ENCODE assay signal across 9 cellular contexts in genomic region chr11:108224366-108224765, GRCh38. TPM values are rescaled to one million over a fixed set of nuclear protein-coding genes. Genes with fewer than 3 reads are reported as not detected.
DNase-seq lines count a peak whose midpoint lies in the region; ATAC-seq, FAIRE-seq and TF ChIP-seq lines count a peak whose summit lies in the region.
"Had no signal": no experiment of that assay in that cellular context is flagged by ENCODE, and none has a peak within 500 bp of the region (broad histone marks: within the 10 kb centered on the region; RNA-seq: fewer than 3 reads in every experiment).

No MANE protein-coding gene starts in this region.

- WGBS in SK-N-SH (ENCODE audit: low lambda C conversion rate) = 55% methylated on average over 4 of the region's 4 CpGs
- 38% methylated on average over 4 of the region's 4 CpGs for WGBS in HepG2 (ENCODE audit: low lambda C conversion rate)
- WGBS in tibial nerve, 2 donors = 45 to 63% methylated on average over 4 of the region's 4 CpGs

- no peak for TF ChIP-seq POLR2A in HepG2 (IDR thresholded peaks at IDR 0.05; ENCODE audit: insufficient read depth in 1 of 2, low read depth in 2 of 2, low read length in 2 of 2)
- TF ChIP-seq POLR2A in tibial nerve (IDR thresholded peaks at IDR 0.05) = no peak

- TF ChIP-seq RAD21 in SK-N-SH (IDR thresholded peaks at IDR 0.05; ENCODE audit: low read length) = no peak
- TF ChIP-seq RAD21 in HepG2 (CRISPR knock-in tag; IDR thresholded peaks at IDR 0.05) = no peak

- H3F3A ChIP-seq in SK-N-SH (replicated peaks; ENCODE audit: insufficient read depth) = peaks cover 12% of the 10 kb centered on the region

- DNase-seq in SK-N-SH = no peak
- no peak for DNase-seq in ascending aorta (ENCODE audit: low spot score in 2 of 2)
- DNase-seq in HepG2 (ENCODE audit: low spot score) = no peak
- no peak for DNase-seq in tibial nerve (ENCODE audit: low spot score in 2 of 2)
- no peak for DNase-seq in NCI-H226
- DNase-seq in RPMI8226 = no peak

- H4K20me1 ChIP-seq in SK-N-SH (ENCODE audit: insufficient read depth) (no peaks in the 10 kb centered on the region), HepG2 (ENCODE audit: insufficient read depth, low read length) (no peaks in the 10 kb centered on the region)

- intact Hi-C loops in ascending aorta (cut with DNase I) = loop anchor here (10.0 kb wide), 2 partner anchors 380 to 1870 kb away; partner anchors contain the start of gene ZC3H12C
- intact Hi-C loops in HepG2 (cut with micrococcal nuclease; ENCODE audit: unreplicated experiment) = loop anchor here (5.0 kb wide), 2 partner anchors 102 to 423 kb away; partner anchors contain the start of gene ACAT1

- H3K9ac ChIP-seq in SK-N-SH (peak overlapping the region; percentile 72), HepG2 (ENCODE audit: insufficient read depth, low read depth, low read length) (peak overlapping the region; percentile 85)

- H3K9me2 ChIP-seq in SK-N-SH = no peaks in the 10 kb centered on the region

- H3K4me1 ChIP-seq in SK-N-SH (ENCODE audit: control insufficient read depth in 1 of 2, insufficient read depth in 2 of 2, low read depth in 1 of 2, low read length in 1 of 2) (peaks cover 10 to 34% of the 10 kb centered on the region in 2 experiments; a peak in 3 of 4 replicates), ascending aorta (peaks cover 0 to 13% of the 10 kb centered on the region in 2 donors), HepG2 (ENCODE audit: insufficient read depth, low read length) (peaks cover 45% of the 10 kb centered on the region), tibial nerve (peaks cover 3 to 56% (median 8%) of the 10 kb centered on the region in 4 donors)

- no peaks in the 10 kb centered on the region for H3K9me3 ChIP-seq in SK-N-SH
- no peaks in the 10 kb centered on the region for H3K9me3 ChIP-seq in ascending aorta
- no peaks in the 10 kb centered on the region for H3K9me3 ChIP-seq in HepG2 (ENCODE audit: low read length)
- no peaks in the 10 kb centered on the region for H3K9me3 ChIP-seq in tibial nerve

- TF ChIP-seq EP300 in SK-N-SH (IDR thresholded peaks at IDR 0.05; ENCODE audit: borderline replicate concordance in 1 of 2, low read depth in 1 of 2, low read length in 1 of 2) (no peak), HepG2 (IDR thresholded peaks at IDR 0.05; ENCODE audit: low read depth in 2 of 2, low read length in 2 of 2) (no peak), HepG2 (CRISPR knock-in tag; IDR thresholded peaks at IDR 0.05; ENCODE audit: borderline replicate concordance) (no peak), tibial nerve (IDR thresholded peaks at IDR 0.05) (no peak)

- H3K4me2 ChIP-seq in SK-N-SH (peak overlapping the region; percentile 86), HepG2 (ENCODE audit: low read depth, low read length) (peak overlapping the region; percentile 89)

- no peak for FAIRE-seq in HepG2 (lab: Jason Lieb, UNC)
- FAIRE-seq: bronchial epithelial cell had no signal

- CTCF ChIA-PET in SK-N-SH (lab: Yijun Ruan, JAX) = interaction anchor here (0.6 to 2.1 kb wide), 3 partner anchors 15 to 1330 kb away, joined by 3 to 5 read pairs (median 4); no protein-coding TSS in a partner anchor
- CTCF ChIA-PET in HepG2 (lab: Yijun Ruan, JAX; ENCODE audit: low intra/inter-chr PET ratio, low total read pairs) = no interaction called here

- H2AFZ ChIP-seq in SK-N-SH (ENCODE audit: low read depth) = peak overlapping the region; percentile 86; the same call in 1 of the 2 replicates
- H2AFZ ChIP-seq in HepG2 (ENCODE audit: low read length) = no peak overlapping the region

- H3K27me3 ChIP-seq in SK-N-SH (ENCODE audit: insufficient read depth) (no peaks in the 10 kb centered on the region), ascending aorta (no peaks in the 10 kb centered on the region), HepG2 (ENCODE audit: control insufficient read depth in 1 of 2, insufficient read depth in 2 of 2, low read length in 2 of 2) (peaks cover 0 to 2% of the 10 kb centered on the region in 2 experiments; a peak in 1 of 5 replicates), tibial nerve (no peaks in the 10 kb centered on the region)

- in situ Hi-C loops in HepG2 (cut with HindIII; ENCODE audit: extremely low pct_ligation_motif_present, low pct_unique_long_range_greater_than_20kb) = no loop called here

- H3K4me3 ChIP-seq in SK-N-SH (ENCODE audit: low read depth in 2 of 2, low read length in 1 of 2) (peak overlapping the region; percentile 80 to 97), ascending aorta (peak overlapping the region; percentile 74 to 80), HepG2 (replicated peaks in 1 of 3; ENCODE audit: insufficient read depth in 1 of 3, low read depth in 2 of 3, low read length in 3 of 3) (peak overlapping the region; percentile 79 to 91 (median 86); a peak in 5 of 6 replicates), tibial nerve (peak overlapping the region; percentile 17 to 80 (median 66))

- POLR2A ChIA-PET in SK-N-SH (lab: Yijun Ruan, JAX) = no interaction called here
- POLR2A ChIA-PET in HepG2 (lab: Yijun Ruan, JAX) = interaction anchor here (5.7 kb wide), 1 partner anchor 9 kb away, joined by 56 read pairs; no protein-coding TSS in a partner anchor

- H3K27ac ChIP-seq in SK-N-SH (ENCODE audit: low read depth in 2 of 2, low read length in 1 of 2) (peak overlapping the region; percentile 85 to 96; a peak in 3 of 4 replicates), ascending aorta (peak overlapping the region; percentile 92 to 93), HepG2 (ENCODE audit: extremely low read length, insufficient read depth, low read length) (peak overlapping the region; percentile 94), tibial nerve (peak overlapping the region; percentile 84 to 95 (median 92))

- H3K79me2 ChIP-seq in SK-N-SH (ENCODE audit: insufficient read depth) = peaks cover 74% of the 10 kb centered on the region
- H3K79me2 ChIP-seq in HepG2 (ENCODE audit: insufficient read depth, low read length) = peaks cover 70% of the 10 kb centered on the region

- TF ChIP-seq CTCF in SK-N-SH (IDR thresholded peaks at IDR 0.05) (no peak), ascending aorta (IDR thresholded peaks at IDR 0.05) (no peak), HepG2 (CRISPR knock-in tag; IDR thresholded peaks at IDR 0.05) (no peak), tibial nerve (IDR thresholded peaks at IDR 0.05) (no peak)

- BruUV-seq in HepG2 (replicated peaks; lab: Mats Ljungman, UMichigan) = no TSS peak

- H3K36me3 ChIP-seq in SK-N-SH (replicated peaks in 1 of 2; ENCODE audit: control insufficient read depth in 1 of 2, insufficient read depth in 2 of 2, low read length in 1 of 2) = peaks cover 19 to 21% of the 10 kb centered on the region in 2 experiments
- H3K36me3 ChIP-seq in ascending aorta = peaks cover 6 to 10% of the 10 kb centered on the region in 2 donors
- peaks cover 0 to 10% of the 10 kb centered on the region in 2 experiments; a peak in 3 of 5 replicates for H3K36me3 ChIP-seq in HepG2 (replicated peaks in 1 of 2; ENCODE audit: control insufficient read depth in 1 of 2, insufficient read depth in 2 of 2, low read length in 2 of 2)
- H3K36me3 ChIP-seq in tibial nerve = peaks cover 0 to 15% (median 0%) of the 10 kb centered on the region in 3 donors

- ATAC-seq in SK-N-SH treated with all-trans-retinoic acid at 6 μM for 48 hours = no peak
- ATAC-seq in HepG2 = no peak
- ATAC-seq in HG03039 (IDR thresholded peaks at IDR 0.05; ENCODE audit: unreplicated experiment) = no peak

RNA-seq across cellular contexts. Expression of gene ATM, which starts 1.5 kb away (rescaled TPM):
- polyA plus RNA-seq in SK-N-SH (2012; rRNA removed) (14.1 and 20.4 TPM in 2 replicates), HepG2 (2011; rRNA removed) (39.5 and 40.0 TPM in 2 replicates)
- 17.3 and 22.7 TPM in 2 replicates for polyA plus RNA-seq in SK-N-SH (2012; cell fraction: cytosol; rRNA removed)
- 24.4 and 55.9 TPM in 2 replicates for polyA plus RNA-seq in SK-N-SH (2012; cell fraction: nucleus; rRNA removed)
- total RNA-seq in ascending aorta (16.0 TPM), HepG2 (2016; rRNA removed; fragmentation: Illumina TruSeq; extraction: Trizol) (61.1 and 71.6 TPM in 2 replicates), tibial nerve (100 to 1,000 TPM; 107 to 120 (median 109) TPM)
- 43.6 and 66.5 TPM in 2 replicates for total RNA-seq in HepG2 (2016; cell fraction: cytosol; rRNA removed; fragmentation: Illumina TruSeq; extraction: Trizol; ENCODE audit: low read depth)
- 64.7 and 69.5 TPM in 2 replicates for total RNA-seq in HepG2 (2016; cell fraction: insoluble cytoplasmic fraction; rRNA removed; fragmentation: Illumina TruSeq; extraction: Trizol)
- total RNA-seq in HepG2 (2016; cell fraction: membrane; rRNA removed; fragmentation: Illumina TruSeq; extraction: Trizol) = 41.9 and 47.7 TPM in 2 replicates
- total RNA-seq in HepG2 (2016; cell fraction: nucleus; rRNA removed; fragmentation: Illumina TruSeq; extraction: Trizol) = 142 and 164 TPM in 2 replicates
- 11.0 and 21.3 TPM in 2 replicates for polyA plus RNA-seq in HepG2 (2011; cell fraction: cytosol; rRNA removed)
- polyA plus RNA-seq in HepG2 (2011; cell fraction: nucleus; rRNA removed) = 67.8 and 83.9 TPM in 2 replicates
- 24.1 and 34.9 TPM in 2 replicates for polyA plus RNA-seq in HepG2 (2012)
- 2.1 and 2.6 TPM in 2 replicates for polyA plus RNA-seq in HepG2 (2016; cell fraction: cytosol; fragmentation: Illumina TruSeq; extraction: Trizol; ENCODE audit: low read depth)
- 35.5 and 37.3 TPM in 2 replicates for polyA plus RNA-seq in HepG2 (2016; cell fraction: insoluble cytoplasmic fraction; fragmentation: Illumina TruSeq; extraction: Trizol; ENCODE audit: low read depth)
- 4.3 and 5.2 TPM in 2 replicates for polyA plus RNA-seq in HepG2 (2016; cell fraction: membrane; fragmentation: Illumina TruSeq; extraction: Trizol; ENCODE audit: low read depth)
- 118 and 119 TPM in 2 replicates for polyA plus RNA-seq in HepG2 (2016; cell fraction: nucleus; fragmentation: Illumina TruSeq; extraction: Trizol; ENCODE audit: insufficient read depth, low read depth)
- polyA minus RNA-seq in HepG2 (2011; rRNA and poly(A)+ RNA removed; ENCODE audit: low replicate concordance) = 51.6 and 65.8 TPM in 2 replicates
- polyA minus RNA-seq in HepG2 (2011; cell fraction: cytosol; rRNA and poly(A)+ RNA removed) = 24.1 and 39.3 TPM in 2 replicates
- polyA minus RNA-seq in HepG2 (2011; cell fraction: nucleus; rRNA and poly(A)+ RNA removed) = 500 and 521 TPM in 2 replicates

RNA-seq across cellular contexts. Expression of gene NPAT, which starts 1.9 kb away (rescaled TPM):
- polyA plus RNA-seq in SK-N-SH (2012; rRNA removed) = 2.1 and 3.0 TPM in 2 replicates
- polyA plus RNA-seq in SK-N-SH (2012; cell fraction: cytosol; rRNA removed) = 3.0 and 3.2 TPM in 2 replicates
- 2.3 and 4.5 TPM in 2 replicates for polyA plus RNA-seq in SK-N-SH (2012; cell fraction: nucleus; rRNA removed)
- 2.0 TPM for total RNA-seq in ascending aorta
- total RNA-seq in HepG2 (2016; rRNA removed; fragmentation: Illumina TruSeq; extraction: Trizol) = 11.2 and 16.8 TPM in 2 replicates
- total RNA-seq in HepG2 (2016; cell fraction: cytosol; rRNA removed; fragmentation: Illumina TruSeq; extraction: Trizol; ENCODE audit: low read depth) = 3.0 and 3.6 TPM in 2 replicates
- 11.0 and 16.0 TPM in 2 replicates for total RNA-seq in HepG2 (2016; cell fraction: insoluble cytoplasmic fraction; rRNA removed; fragmentation: Illumina TruSeq; extraction: Trizol)
- total RNA-seq in HepG2 (2016; cell fraction: membrane; rRNA removed; fragmentation: Illumina TruSeq; extraction: Trizol) = 5.2 and 6.0 TPM in 2 replicates
- 14.8 and 18.0 TPM in 2 replicates for total RNA-seq in HepG2 (2016; cell fraction: nucleus; rRNA removed; fragmentation: Illumina TruSeq; extraction: Trizol)
- 3.5 and 4.4 TPM in 2 replicates for polyA plus RNA-seq in HepG2 (2011; rRNA removed)
- polyA plus RNA-seq in HepG2 (2011; cell fraction: cytosol; rRNA removed) = 1.6 and 2.5 TPM in 2 replicates
- 4.4 and 4.5 TPM in 2 replicates for polyA plus RNA-seq in HepG2 (2011; cell fraction: nucleus; rRNA removed)
- 3.2 and 4.8 TPM in 2 replicates for polyA plus RNA-seq in HepG2 (2012)
- 0.24 and 0.34 TPM in 2 replicates for polyA plus RNA-seq in HepG2 (2016; cell fraction: cytosol; fragmentation: Illumina TruSeq; extraction: Trizol; ENCODE audit: low read depth)
- 10.1 TPM in 2 replicates for polyA plus RNA-seq in HepG2 (2016; cell fraction: insoluble cytoplasmic fraction; fragmentation: Illumina TruSeq; extraction: Trizol; ENCODE audit: low read depth)
- 0.60 and 0.72 TPM in 2 replicates for polyA plus RNA-seq in HepG2 (2016; cell fraction: membrane; fragmentation: Illumina TruSeq; extraction: Trizol; ENCODE audit: low read depth)
- polyA plus RNA-seq in HepG2 (2016; cell fraction: nucleus; fragmentation: Illumina TruSeq; extraction: Trizol; ENCODE audit: insufficient read depth, low read depth) = 13.1 and 17.1 TPM in 2 replicates
- 10.1 and 20.2 TPM in 2 replicates for polyA minus RNA-seq in HepG2 (2011; rRNA and poly(A)+ RNA removed; ENCODE audit: low replicate concordance)
- 6.4 and 7.4 TPM in 2 replicates for polyA minus RNA-seq in HepG2 (2011; cell fraction: cytosol; rRNA and poly(A)+ RNA removed)
- 26.0 and 33.7 TPM in 2 replicates for polyA minus RNA-seq in HepG2 (2011; cell fraction: nucleus; rRNA and poly(A)+ RNA removed)
- total RNA-seq in tibial nerve = 10 to 100 TPM; 12.6 to 16.1 (median 15.3) TPM
